16 cellular contexts compared by ENCODE assay signal in genomic region chr10:104387130-104387888, GRCh38. TPM values are rescaled to one million over a fixed set of nuclear protein-coding genes. Genes with fewer than 3 reads are reported as not detected.
DNase-seq lines count a peak whose midpoint lies in the region; ATAC-seq and TF ChIP-seq lines count a peak whose summit lies in the region.
"Had no signal": no experiment of that assay in that cellular context is flagged by ENCODE, and none has a peak within 500 bp of the region (broad histone marks: within the 10 kb centered on the region; RNA-seq: fewer than 3 reads in every experiment).

No MANE protein-coding gene starts in this region.

- ATAC-seq in GM19043 (IDR thresholded peaks at IDR 0.05; ENCODE audit: low read depth, unreplicated experiment): peak; percentile 60
- ATAC-seq in HG02798 (IDR thresholded peaks at IDR 0.05; ENCODE audit: poor library complexity, unreplicated experiment): peak; percentile 52
- ATAC-seq in natural killer cell: peak in 1 of 3 donors; percentile 31
- ATAC-seq in GM21723 (IDR thresholded peaks at IDR 0.05; ENCODE audit: unreplicated experiment): no peak
- ATAC-seq: heart right ventricle, Right ventricle myocardium inferior had no signal

- peaks cover 25 to 40% of the 10 kb centered on the region in 2 donors for H3K4me1 Mint-ChIP-seq in natural killer cell
- H3K4me1 Mint-ChIP-seq: brain had no signal

- BruUV-seq in OCI-LY7 (replicated peaks; lab: Mats Ljungman, UMichigan): no TSS peak

- H2AFZ ChIP-seq in OCI-LY7 (ENCODE audit: low read length): peak overlapping the region; percentile 46; the same call in 1 of the 2 replicates

- no peaks in the 10 kb centered on the region for H3K36me3 Mint-ChIP-seq in natural killer cell
- H3K36me3 Mint-ChIP-seq: brain, memory B cell had no signal

- no peaks in the 10 kb centered on the region for H3K27me3 ChIP-seq in WERI-Rb-1 (ENCODE audit: insufficient read depth, low read depth, severe bottlenecking)
- H3K27me3 ChIP-seq: heart right ventricle had no signal

- H3K4me3 Mint-ChIP-seq in natural killer cell: peak overlapping the region; percentile 71
- H3K4me3 Mint-ChIP-seq: brain; memory B cell; stimulated activated naive CD8-positive, alpha-beta T cell treated with anti-CD3 and anti-CD28 coated beads, Interleukin-15, Interleukin-2, amounts not matched to agents 100 ng/mL and 50 ng/mL, for 24 hours had no signal

- H4K20me1 ChIP-seq in OCI-LY7 (ENCODE audit: insufficient read depth, low read length): no peaks in the 10 kb centered on the region

- no peaks in the 10 kb centered on the region for H3K9me3 Mint-ChIP-seq in natural killer cell
- H3K9me3 Mint-ChIP-seq: activated T-helper 2 cell treated with anti-CD3 and anti-CD28 coated beads, Interferon-gamma antibody, Interleukin-2, Interleukin-4, amounts not matched to agents 10 μg/mL and 5 μg/mL and 100 μg/mL, durations not matched to agents 14 hours and 24 hours and 36 hours; brain; memory B cell; stimulated activated naive CD8-positive, alpha-beta T cell treated with anti-CD3 and anti-CD28 coated beads, Interleukin-15, Interleukin-2, amounts not matched to agents 100 ng/mL and 50 ng/mL, for 24 hours had no signal

- H3K4me2 ChIP-seq in OCI-LY7 (ENCODE audit: low read length): no peak overlapping the region

- intact Hi-C loops in OCI-LY7 (cut with micrococcal nuclease; ENCODE audit: unreplicated experiment): no loop called here
- intact Hi-C loops in natural killer cell (cut with micrococcal nuclease): no loop called here

- H3K36me3 ChIP-seq in OCI-LY7 (ENCODE audit: insufficient read depth, low read length): no peaks in the 10 kb centered on the region
- no peaks in the 10 kb centered on the region for H3K36me3 ChIP-seq in WERI-Rb-1
- H3K36me3 ChIP-seq: heart right ventricle had no signal

- CTCF ChIA-PET in OCI-LY7 (lab: Charles Lee; ENCODE audit: unreplicated experiment): no interaction called here

- H3K27ac ChIP-seq in OCI-LY7 (ENCODE audit: low read depth, low read length, poor library complexity, severe bottlenecking) (no peak overlapping the region), WERI-Rb-1 (no peak overlapping the region)
- H3K27ac ChIP-seq: heart right ventricle had no signal

- H3K4me1 ChIP-seq in OCI-LY7 (ENCODE audit: insufficient read depth, low read length, poor library complexity, severe bottlenecking): no peaks in the 10 kb centered on the region

- no peaks in the 10 kb centered on the region for H3K79me2 ChIP-seq in OCI-LY7 (ENCODE audit: insufficient read depth, low read depth, low read length)

- H3K9me2 ChIP-seq in OCI-LY7 (ENCODE audit: insufficient read depth, low read length): no peaks in the 10 kb centered on the region

- H3K27me3 Mint-ChIP-seq in natural killer cell (ENCODE audit: low read depth in 2 of 2): peaks cover 17 to 50% of the 10 kb centered on the region in 2 donors

- POLR2A ChIA-PET in OCI-LY7 (lab: Charles Lee): interaction anchor here (0.9 kb wide), 1 partner anchor 194 kb away, joined by 3 read pairs; no protein-coding TSS in a partner anchor

- H3K9me3 ChIP-seq in OCI-LY7 (ENCODE audit: low read length) (no peaks in the 10 kb centered on the region), WERI-Rb-1 (ENCODE audit: severe bottlenecking) (no peaks in the 10 kb centered on the region)
- H3K9me3 ChIP-seq: heart right ventricle had no signal

- DNase-seq in OCI-LY7 (ENCODE audit: low spot score) (peak; percentile 11), natural killer cell (no peak), WERI-Rb-1 (no peak), cerebellar cortex (ENCODE audit: low spot score) (no peak)
- DNase-seq: activated CD4-positive, CD25-positive, alpha-beta regulatory T cell; heart right ventricle; stimulated activated CD4-positive, alpha-beta T cell treated with anti-CD3 and anti-CD28 coated beads, Interleukin-4, amount 100 ng/mL, for 1 hour had no signal

- H3K27ac Mint-ChIP-seq in natural killer cell: peak overlapping the region in 1 of 2 donors; percentile 78
- H3K27ac Mint-ChIP-seq: activated T-helper 2 cell treated with anti-CD3 and anti-CD28 coated beads, Interferon-gamma antibody, Interleukin-2, Interleukin-4, amounts not matched to agents 10 μg/mL and 5 μg/mL and 100 μg/mL, durations not matched to agents 14 hours and 24 hours and 36 hours; brain; memory B cell; progenitor cell of endocrine pancreas; stimulated activated naive CD8-positive, alpha-beta T cell treated with anti-CD3 and anti-CD28 coated beads, Interleukin-15, Interleukin-2, amounts not matched to agents 100 ng/mL and 50 ng/mL, for 24 hours had no signal

- H3K4me3 ChIP-seq in OCI-LY7 (ENCODE audit: low read depth, low read length, poor library complexity, severe bottlenecking): no peak overlapping the region
- H3K4me3 ChIP-seq in WERI-Rb-1 (ENCODE audit: low read depth, low read length): no peak overlapping the region
- H3K4me3 ChIP-seq: heart right ventricle had no signal

- no peak for TF ChIP-seq CTCF in OCI-LY7 (conservative IDR thresholded peaks at IDR 0.05; ENCODE audit: low read length)
- no peak for TF ChIP-seq CTCF in natural killer cell (IDR thresholded peaks at IDR 0.05)
- TF ChIP-seq CTCF in WERI-Rb-1 (IDR thresholded peaks at IDR 0.05; ENCODE audit: low read depth, low read length): no peak

RNA-seq across cellular contexts. Expression of gene CFAP58, which starts 33.7 kb away (rescaled TPM):
- 0.09 and 0.36 TPM in 2 replicates for total RNA-seq in OCI-LY7 (2014; rRNA removed; shearing (Covaris generic))
- total RNA-seq in OCI-LY7 (2022) (1.5 and 2.0 TPM in 2 replicates), natural killer cell (under 1 TPM; 0.07 to 0.15 (median 0.11) TPM)

RNA-seq across cellular contexts. Expression of gene ITPRIP, which starts 49.0 kb away (rescaled TPM):
- 3.3 and 6.0 TPM in 2 replicates for total RNA-seq in OCI-LY7 (2014; rRNA removed; shearing (Covaris generic))
- 18.0 and 19.6 TPM in 2 replicates for total RNA-seq in OCI-LY7 (2022)
- 100 to 1,000 TPM; 172 to 225 (median 176) TPM for total RNA-seq in natural killer cell

Comparison
In these comparisons a context has a peak if more than half of its experiments do, and no peak if none do; other contexts are left out.
1. RNA of gene ITPRIP, which starts 49.0 kb away (total RNA-seq): 172 to 225 TPM in natural killer cell; 3.3 to 19.6 TPM in OCI-LY7; every median in the first group is over 4 times any median in the second.